Comparison of ENCODE assay signal across 7 cellular contexts in genomic region chr15:34928349-34928748, GRCh38. TPM values are rescaled to one million over a fixed set of nuclear protein-coding genes. Genes with fewer than 3 reads are reported as not detected.
DNase-seq lines count a peak whose midpoint lies in the region; ATAC-seq, FAIRE-seq and TF ChIP-seq lines count a peak whose summit lies in the region.
"Not testable (repeated sequence)": the region's sequence is repeated elsewhere in the genome, so short reads cannot be mapped to it uniquely, and the experiment has no call there.

No MANE protein-coding gene starts in this region.

- H3K9me3 Mint-ChIP-seq in CD4-positive, CD25-positive, alpha-beta regulatory T cell: not testable (repeated sequence)

- ATAC-seq in A549; CD4-positive, CD25-positive, alpha-beta regulatory T cell (ENCODE audit: low read depth in 2 of 2); PC-3; K562: not testable (repeated sequence)

- 95% methylated on average over 6 of the region's 6 CpGs for WGBS in A549 (ENCODE audit: missing lambda C conversion rate)
- WGBS in K562 (ENCODE audit: insufficient coverage, low coverage, missing lambda C conversion rate): 96% methylated on average over 6 of the region's 6 CpGs

- not testable (repeated sequence) for H3K4me3 Mint-ChIP-seq in CD4-positive, CD25-positive, alpha-beta regulatory T cell

- H2AFZ ChIP-seq in PC-3 (ENCODE audit: low read length); K562 (ENCODE audit: low read depth, low read length): not testable (repeated sequence)

- H4K20me1 ChIP-seq in PC-3 (ENCODE audit: low read length); K562 (replicated peaks; ENCODE audit: control insufficient read depth, insufficient read depth, low read length): not testable (repeated sequence)

- in situ Hi-C loops in K562 (cut with MboI): not testable (repeated sequence)

- BruUV-seq in PC-3 (replicated peaks; lab: Mats Ljungman, UMichigan): TSS peak; percentile 18
- not testable (repeated sequence) for BruUV-seq in K562 (replicated peaks; lab: Mats Ljungman, UMichigan)

- TF ChIP-seq RAD21 in A549 (conservative IDR thresholded peaks at IDR 0.05 in 1 of 2, IDR thresholded peaks at IDR 0.05 in 1 of 2); K562 (CRISPR knock-in tag; conservative IDR thresholded peaks at IDR 0.05 in 1 of 2, IDR thresholded peaks at IDR 0.05 in 1 of 2): not testable (repeated sequence)

- not testable (repeated sequence) for H3K9me3 ChIP-seq in A549; CD4-positive, CD25-positive, alpha-beta regulatory T cell (ENCODE audit: control insufficient read depth in 2 of 2, low read length in 2 of 2); HEK293 (ENCODE audit: control insufficient read depth, insufficient read depth, low read depth, low read length); PC-3 (ENCODE audit: low read length); K562 (replicated peaks; ENCODE audit: control insufficient read depth, insufficient read depth, low read depth, low read length)

- not testable (repeated sequence) for H3K9ac ChIP-seq in PC-3 (ENCODE audit: low read length); K562 (ENCODE audit: insufficient read depth in 1 of 2, low read depth in 2 of 2, low read length in 2 of 2)

- peak overlapping the region in 2 of 3 donors; percentile 35 to 40 for H3K27ac Mint-ChIP-seq in CD4-positive, CD25-positive, alpha-beta regulatory T cell

- TF ChIP-seq POLR2A in A549 (IDR thresholded peaks at IDR 0.05; ENCODE audit: low read length); GM12892 (IDR thresholded peaks at IDR 0.05; ENCODE audit: low read depth, low read length); K562 (conservative IDR thresholded peaks at IDR 0.05): not testable (repeated sequence)

- CTCF ChIA-PET in A549 (lab: Yijun Ruan, JAX); HEK293 (lab: Yijun Ruan, JAX); PC-3 (lab: Charles Lee); K562 (lab: Yijun Ruan, JAX; ENCODE audit: low intra/inter-chr PET ratio): not testable (repeated sequence)

- H3K36me3 Mint-ChIP-seq in CD4-positive, CD25-positive, alpha-beta regulatory T cell: peaks cover 60% of the 10 kb centered on the region

- not testable (repeated sequence) for H3K9me1 ChIP-seq in K562 (ENCODE audit: control insufficient read depth, insufficient read depth, low read length)

- not testable (repeated sequence) for H3K9me2 ChIP-seq in PC-3 (replicated peaks; ENCODE audit: low read length)

- FAIRE-seq in A549 (lab: Jason Lieb, UNC): not testable (repeated sequence)
- FAIRE-seq in GM12892 (lab: Jason Lieb, UNC): peak; percentile 30
- peak; percentile 46 for FAIRE-seq in K562 (lab: Jason Lieb, UNC)

- POLR2A ChIA-PET in A549 (lab: Yijun Ruan, JAX); HEK293 (lab: Yijun Ruan, JAX); PC-3 (lab: Charles Lee; ENCODE audit: unreplicated experiment); K562 (lab: Yijun Ruan, JAX): not testable (repeated sequence)

- H3K79me2 ChIP-seq in PC-3 (ENCODE audit: low read length); K562 (ENCODE audit: control insufficient read depth, insufficient read depth, low read length): not testable (repeated sequence)

- not testable (repeated sequence) for TF ChIP-seq CTCF in A549 (IDR thresholded peaks at IDR 0.05); HEK293 (tag by site-specific recombination; IDR thresholded peaks at IDR 0.05); PC-3 (conservative IDR thresholded peaks at IDR 0.05; ENCODE audit: low read depth, low read length); VCaP (conservative IDR thresholded peaks at IDR 0.05); K562 (IDR thresholded peaks at IDR 0.05 in 2 of 3, conservative IDR thresholded peaks at IDR 0.05 in 1 of 3; ENCODE audit: insufficient read depth in 2 of 3, low read depth in 1 of 3, low read length in 3 of 3)

- H3K27me3 Mint-ChIP-seq in CD4-positive, CD25-positive, alpha-beta regulatory T cell: not testable (repeated sequence)

- not testable (repeated sequence) for H3K4me2 ChIP-seq in A549; PC-3 (ENCODE audit: low read length); K562 (ENCODE audit: insufficient read depth, low read length)

- not testable (repeated sequence) for H3K4me3 ChIP-seq in A549; CD4-positive, CD25-positive, alpha-beta regulatory T cell (ENCODE audit: low read depth, low read length); HEK293 (ENCODE audit: low read depth, low read length); PC-3 (ENCODE audit: low read length); K562

- not testable (repeated sequence) for H3F3A ChIP-seq in PC-3 (ENCODE audit: low read length, unreplicated experiment)

- H3K4me1 ChIP-seq in A549; CD4-positive, CD25-positive, alpha-beta regulatory T cell (ENCODE audit: control insufficient read depth, insufficient read depth, low read length, poor library complexity, severe bottlenecking); HEK293 (ENCODE audit: control insufficient read depth, insufficient read depth, low read length); PC-3 (ENCODE audit: insufficient read depth, low read length); K562 (replicated peaks in 1 of 2; ENCODE audit: control insufficient read depth in 2 of 2, insufficient read depth in 2 of 2, low read length in 2 of 2): not testable (repeated sequence)

- not testable (repeated sequence) for H3K4me1 Mint-ChIP-seq in CD4-positive, CD25-positive, alpha-beta regulatory T cell

- not testable (repeated sequence) for H3K27me3 ChIP-seq in CD4-positive, CD25-positive, alpha-beta regulatory T cell (ENCODE audit: control insufficient read depth, insufficient read depth, low read length); PC-3 (ENCODE audit: low read length); K562 (ENCODE audit: control insufficient read depth in 2 of 2, insufficient read depth in 2 of 2, low read length in 2 of 2)

- intact Hi-C loops in PC-3 (cut with micrococcal nuclease); K562 (cut with micrococcal nuclease): not testable (repeated sequence)

- H3K36me3 ChIP-seq in CD4-positive, CD25-positive, alpha-beta regulatory T cell (ENCODE audit: control insufficient read depth, insufficient read depth, low read length): peaks cover 67% of the 10 kb centered on the region
- H3K36me3 ChIP-seq in HEK293 (ENCODE audit: control insufficient read depth in 2 of 2, insufficient read depth in 1 of 2, low read length in 2 of 2): peaks cover 14 to 51% of the 10 kb centered on the region in 2 experiments
- H3K36me3 ChIP-seq in PC-3 (ENCODE audit: low read depth, low read length): peaks cover 50% of the 10 kb centered on the region
- H3K36me3 ChIP-seq in K562 (ENCODE audit: control insufficient read depth, insufficient read depth, low read length): peaks cover 79% of the 10 kb centered on the region

- not testable (repeated sequence) for DNase-seq in A549 (ENCODE audit: low read depth in 1 of 2, low spot score in 1 of 2); CD4-positive, CD25-positive, alpha-beta regulatory T cell; GM12892 (ENCODE audit: insufficient read length); PC-3; K562 (ENCODE audit: extremely low read depth in 1 of 4, low spot score in 3 of 4)

- H3K27ac ChIP-seq in A549; CD4-positive, CD25-positive, alpha-beta regulatory T cell (ENCODE audit: insufficient read depth, low read length, poor library complexity, severe bottlenecking); HEK293 (ENCODE audit: extremely low read depth, low read depth, low read length); PC-3 (ENCODE audit: low read length); K562 (ENCODE audit: extremely low read depth, low read depth, low read length): not testable (repeated sequence)
- peak overlapping the region; percentile 63 for H3K27ac ChIP-seq in VCaP

- not testable (repeated sequence) for TF ChIP-seq EP300 in A549 (IDR thresholded peaks at IDR 0.05); K562 (IDR thresholded peaks at IDR 0.05; ENCODE audit: low read length)

RNA-seq across cellular contexts. Expression of gene AQR, which starts 41.2 kb away (rescaled TPM):
- polyA plus RNA-seq in A549 (2011; rRNA removed) (51.6 and 58.5 TPM in 2 replicates), A549 (2017; fragmentation: RNase III; extraction: RNeasy Plus Mini Kit Qiagen cat#74134 plus additional on column Dnase treatment) (21.7 to 22.3 TPM (median 21.9 TPM) in 3 replicates), K562 (2011; rRNA removed) (55.3 and 62.9 TPM in 2 replicates), K562 (2014; fragmentation: Illumina TruSeq; extraction: Trizol) (43.6 and 59.4 TPM in 2 replicates), K562 (2014; fragmentation: Nextera tagmentation; extraction: Ambion mirVana) (10 to 100 TPM; 27.9 to 39.2 TPM), K562 (2014; rRNA removed) (25.0 and 28.5 TPM in 2 replicates)
- polyA plus RNA-seq in A549 (2012; cell fraction: cytosol; rRNA removed): 10.3 and 10.7 TPM in 2 replicates
- polyA plus RNA-seq in A549 (2012; cell fraction: nucleus; rRNA removed): 15.7 and 19.0 TPM in 2 replicates
- 45.5 and 51.3 TPM in 2 replicates for polyA minus RNA-seq in A549 (2011; rRNA and poly(A)+ RNA removed)
- total RNA-seq in CD4-positive, CD25-positive, alpha-beta regulatory T cell: 36.6 TPM
- polyA plus RNA-seq in CD4-positive, CD25-positive, alpha-beta regulatory T cell: 10 to 100 TPM; 12.6 to 18.4 (median 15.7) TPM
- 12.7 TPM for polyA plus RNA-seq in GM12892 (2012; ENCODE audit: missing spikeins)
- total RNA-seq in PC-3 (2014; rRNA removed) (26.1 and 34.2 TPM in 2 replicates), K562 (2014; rRNA removed) (22.0 and 31.8 TPM in 2 replicates), K562 (2014; rRNA removed; fragmentation: Illumina TruSeq; extraction: Trizol) (49.3 and 58.4 TPM in 2 replicates), K562 (2015; rRNA removed; fragmentation: Illumina TruSeq; extraction: Trizol) (48.6 and 53.4 TPM in 2 replicates), K562 (2021) (39.3 and 39.4 TPM in 2 replicates)
- 30.0 and 80.0 TPM in 2 replicates for total RNA-seq in K562 (2011; cell fraction: chromatin; rRNA removed; ENCODE audit: low replicate concordance)
- 14.7 and 21.7 TPM in 2 replicates for total RNA-seq in K562 (2011; cell fraction: nucleolus; rRNA removed)
- total RNA-seq in K562 (2011; cell fraction: nucleoplasm; rRNA removed): 29.6 and 45.3 TPM in 2 replicates
- polyA plus RNA-seq in K562 (2011; cell fraction: cytosol; rRNA removed): 14.4 and 26.4 TPM in 2 replicates
- polyA plus RNA-seq in K562 (2011; cell fraction: nucleus; rRNA removed): 42.9 and 58.3 TPM in 2 replicates
- 16.6 and 18.0 TPM in 2 replicates for polyA plus RNA-seq in K562 (2012)
- 98.9 and 99.4 TPM in 2 replicates for polyA minus RNA-seq in K562 (2011; rRNA and poly(A)+ RNA removed)
- polyA minus RNA-seq in K562 (2011; cell fraction: cytosol; rRNA and poly(A)+ RNA removed): 23.1 and 37.2 TPM in 2 replicates
- polyA minus RNA-seq in K562 (2011; cell fraction: nucleus; rRNA and poly(A)+ RNA removed): 39.9 and 67.8 TPM in 2 replicates

RNA-seq across cellular contexts. Expression of gene ZNF770, which starts 59.7 kb away (rescaled TPM):
- polyA plus RNA-seq in A549 (2011; rRNA removed) (46.2 and 49.0 TPM in 2 replicates), A549 (2017; fragmentation: RNase III; extraction: RNeasy Plus Mini Kit Qiagen cat#74134 plus additional on column Dnase treatment) (23.8 to 25.1 TPM (median 24.9 TPM) in 3 replicates), K562 (2011; rRNA removed) (48.1 and 50.8 TPM in 2 replicates), K562 (2014; fragmentation: Illumina TruSeq; extraction: Trizol) (33.8 and 40.9 TPM in 2 replicates), K562 (2014; fragmentation: Nextera tagmentation; extraction: Ambion mirVana) (1 to 10 TPM; 3.4 to 5.2 TPM), K562 (2014; rRNA removed) (20.5 and 24.6 TPM in 2 replicates)
- 4.2 and 5.0 TPM in 2 replicates for polyA plus RNA-seq in A549 (2012; cell fraction: cytosol; rRNA removed)
- polyA plus RNA-seq in A549 (2012; cell fraction: nucleus; rRNA removed): 2.0 and 3.3 TPM in 2 replicates
- 21.1 and 33.6 TPM in 2 replicates for polyA minus RNA-seq in A549 (2011; rRNA and poly(A)+ RNA removed)
- total RNA-seq in CD4-positive, CD25-positive, alpha-beta regulatory T cell: 34.1 TPM
- polyA plus RNA-seq in CD4-positive, CD25-positive, alpha-beta regulatory T cell: 100 to 1,000 TPM; 100 to 129 (median 114) TPM
- 29.0 TPM for polyA plus RNA-seq in GM12892 (2012; ENCODE audit: missing spikeins)
- total RNA-seq in PC-3 (2014; rRNA removed) (26.9 and 27.5 TPM in 2 replicates), K562 (2014; rRNA removed) (19.8 and 25.6 TPM in 2 replicates), K562 (2014; rRNA removed; fragmentation: Illumina TruSeq; extraction: Trizol) (48.4 and 52.8 TPM in 2 replicates), K562 (2015; rRNA removed; fragmentation: Illumina TruSeq; extraction: Trizol) (35.6 and 40.3 TPM in 2 replicates), K562 (2021) (45.5 and 52.1 TPM in 2 replicates)
- total RNA-seq in K562 (2011; cell fraction: chromatin; rRNA removed; ENCODE audit: low replicate concordance): 24.6 and 62.7 TPM in 2 replicates
- total RNA-seq in K562 (2011; cell fraction: nucleolus; rRNA removed): 10.2 and 12.2 TPM in 2 replicates
- total RNA-seq in K562 (2011; cell fraction: nucleoplasm; rRNA removed): 20.5 and 33.6 TPM in 2 replicates
- polyA plus RNA-seq in K562 (2011; cell fraction: cytosol; rRNA removed): 7.2 and 16.9 TPM in 2 replicates
- polyA plus RNA-seq in K562 (2011; cell fraction: nucleus; rRNA removed): 13.6 and 18.5 TPM in 2 replicates
- 15.7 and 17.7 TPM in 2 replicates for polyA plus RNA-seq in K562 (2012)
- polyA minus RNA-seq in K562 (2011; rRNA and poly(A)+ RNA removed): 130 and 160 TPM in 2 replicates
- polyA minus RNA-seq in K562 (2011; cell fraction: cytosol; rRNA and poly(A)+ RNA removed): 30.0 and 37.1 TPM in 2 replicates
- 15.2 and 27.8 TPM in 2 replicates for polyA minus RNA-seq in K562 (2011; cell fraction: nucleus; rRNA and poly(A)+ RNA removed)
